23 cellular contexts compared by ENCODE assay signal in the genomic region with DNA sequence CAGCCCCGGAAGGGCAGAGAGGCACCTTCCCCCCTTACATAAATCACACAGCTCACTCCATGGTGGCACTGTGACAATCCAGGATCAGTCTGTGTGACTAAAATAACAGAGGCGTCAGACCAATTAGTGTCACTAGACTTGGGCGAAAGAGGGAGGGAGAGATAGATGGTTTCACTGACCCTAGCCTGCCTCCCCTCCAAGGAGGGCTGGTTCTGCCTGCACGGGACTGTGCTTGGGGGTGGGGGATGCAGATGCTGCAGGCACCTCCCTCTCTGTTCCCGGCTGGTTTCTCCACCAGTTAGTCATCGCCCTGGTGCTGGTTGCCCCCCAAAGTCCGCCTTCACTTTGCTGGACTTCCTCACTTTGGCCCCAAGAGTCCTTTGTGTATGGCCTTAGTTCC. TPM values are rescaled to one million over a fixed set of nuclear protein-coding genes. Genes with fewer than 3 reads are reported as not detected.
A peak's percentile ranks its signal among the peaks of the same experiment; 100 is the strongest.
DNase-seq lines count a peak whose midpoint lies in the region; ATAC-seq, FAIRE-seq and TF ChIP-seq lines count a peak whose summit lies in the region.
"Had no signal": no experiment of that assay in that cellular context is flagged by ENCODE, and none has a peak within 500 bp of the region (broad histone marks: within the 10 kb centered on the region; RNA-seq: fewer than 3 reads in every experiment).

No MANE protein-coding gene starts in this region.

- no peak for TF ChIP-seq POLR2A in K562 (conservative IDR thresholded peaks at IDR 0.05)

- H3K9me1 ChIP-seq in K562 (ENCODE audit: control insufficient read depth, insufficient read depth, low read length) = no peaks in the 10 kb centered on the region

- POLR2A ChIA-PET in K562 (lab: Yijun Ruan, JAX) = interaction anchor here (0.6 to 1.6 kb wide), 3 partner anchors 11 to 516 kb away, joined by 3 to 6 read pairs (median 4); no protein-coding TSS in a partner anchor
- POLR2A ChIA-PET in activated CD8-positive, alpha-beta T cell treated with anti-CD3 and anti-CD28 coated beads for 36 hours (lab: Charles Lee) = interaction anchor here (1.3 to 1.8 kb wide), 3 partner anchors 8 to 87 kb away, joined by 3 to 5 read pairs (median 4); no protein-coding TSS in a partner anchor

- peaks cover 76% of the 10 kb centered on the region for H3K36me3 Mint-ChIP-seq in stimulated activated effector memory CD8-positive, alpha-beta T cell treated with anti-CD3 and anti-CD28 coated beads, Interleukin-12 subunit alpha, Interleukin-12 subunit beta, amount 100 ng/mL, for 72 hours
- H3K36me3 Mint-ChIP-seq in activated CD8-positive, alpha-beta T cell treated with anti-CD3 and anti-CD28 coated beads for 36 hours (ENCODE audit: low read depth) = peaks cover 27% of the 10 kb centered on the region

- FAIRE-seq in K562 (lab: Jason Lieb, UNC) = no peak
- FAIRE-seq: A204.1 had no signal

- H3K27me3 Mint-ChIP-seq in activated CD8-positive, alpha-beta T cell treated with anti-CD3 and anti-CD28 coated beads for 36 hours = no peaks in the 10 kb centered on the region

- in situ Hi-C loops in K562 (cut with MboI) = no loop called here

- no TSS peak for BruUV-seq in K562 (replicated peaks; lab: Mats Ljungman, UMichigan)

- TF ChIP-seq EP300 in K562 (IDR thresholded peaks at IDR 0.05; ENCODE audit: low read length) = no peak

- ATAC-seq in K562 (no peak), aorta (ENCODE audit: low FRiP score) (no peak), GM21526 (IDR thresholded peaks at IDR 0.05; ENCODE audit: low FRiP score, unreplicated experiment) (no peak)
- no peak for ATAC-seq in stimulated activated effector memory CD8-positive, alpha-beta T cell treated with anti-CD3 and anti-CD28 coated beads, Interleukin-12 subunit alpha, Interleukin-12 subunit beta, amount 100 ng/mL, for 72 hours
- ATAC-seq in activated CD8-positive, alpha-beta T cell treated with anti-CD3 and anti-CD28 coated beads for 36 hours = no peak
- ATAC-seq: activated CD8-positive, alpha-beta T cell treated with anti-CD3 and anti-CD28 coated beads, Interleukin-2, amount 10 ng/mL, durations not matched to agents 7 days and 5 days; activated T-cell treated with anti-CD3 and anti-CD28 coated beads, Interleukin-2, amount 50 U/mL, for 4 hours; gastroesophageal sphincter; left lobe of liver; Panc1 had no signal

- H3K36me3 ChIP-seq in K562 (ENCODE audit: control insufficient read depth, insufficient read depth, low read length) (peaks cover 70% of the 10 kb centered on the region; the same call in 2 of the 3 replicates), right atrium auricular region (peaks cover 41% of the 10 kb centered on the region), aorta (ENCODE audit: control insufficient read depth in 1 of 2, insufficient read depth in 2 of 2, low read length in 1 of 2) (peaks cover 0 to 7% of the 10 kb centered on the region in 2 donors)

- H3K4me1 Mint-ChIP-seq in stimulated activated effector memory CD8-positive, alpha-beta T cell treated with anti-CD3 and anti-CD28 coated beads, Interleukin-12 subunit alpha, Interleukin-12 subunit beta, amount 100 ng/mL, for 72 hours = peaks cover 24% of the 10 kb centered on the region
- peaks cover 2% of the 10 kb centered on the region for H3K4me1 Mint-ChIP-seq in activated CD8-positive, alpha-beta T cell treated with anti-CD3 and anti-CD28 coated beads for 36 hours (ENCODE audit: low read depth)

- H3K4me1 ChIP-seq in K562 (replicated peaks in 1 of 2; ENCODE audit: control insufficient read depth in 2 of 2, insufficient read depth in 2 of 2, low read length in 2 of 2) (peaks cover 6 to 21% of the 10 kb centered on the region in 2 experiments; a peak in 4 of 5 replicates), right atrium auricular region (peaks cover 0 to 35% of the 10 kb centered on the region in 2 donors), aorta (ENCODE audit: control insufficient read depth in 1 of 2, insufficient read depth in 2 of 2, low read length in 2 of 2) (no peaks in the 10 kb centered on the region)
- H3K4me1 ChIP-seq: ascending aorta, gastroesophageal sphincter had no signal

- CTCF ChIA-PET in K562 (lab: Yijun Ruan, JAX; ENCODE audit: low intra/inter-chr PET ratio) = no interaction called here
- CTCF ChIA-PET in activated CD8-positive, alpha-beta T cell treated with anti-CD3 and anti-CD28 coated beads for 36 hours (lab: Charles Lee) = interaction anchor here (0.8 to 1.6 kb wide), 6 partner anchors 9 to 206 kb away, joined by 3 to 5 read pairs (median 3); no protein-coding TSS in a partner anchor

- H3K9me3 Mint-ChIP-seq in stimulated activated effector memory CD8-positive, alpha-beta T cell treated with anti-CD3 and anti-CD28 coated beads, Interleukin-12 subunit alpha, Interleukin-12 subunit beta, amount 100 ng/mL, for 72 hours = no peaks in the 10 kb centered on the region
- no peaks in the 10 kb centered on the region for H3K9me3 Mint-ChIP-seq in activated CD8-positive, alpha-beta T cell treated with anti-CD3 and anti-CD28 coated beads for 36 hours
- H3K9me3 Mint-ChIP-seq: activated naive CD4-positive, alpha-beta T cell treated with anti-CD3 and anti-CD28 coated beads for 36 hours; activated T-cell treated with anti-CD3 and anti-CD28 coated beads, Interleukin-2, amount 50 U/mL, for 4 hours; T-helper 2 cell treated with Interferon-gamma antibody and Interleukin-4, amounts not matched to agents 5 μg/mL and 100 μg/mL, for 36 hours had no signal

- H3K9ac ChIP-seq in K562 (ENCODE audit: insufficient read depth in 1 of 2, low read depth in 2 of 2, low read length in 2 of 2) = peak overlapping the region in 1 of 2 experiments; percentile 19; a peak in 1 of 4 replicates

- intact Hi-C loops in K562 (cut with micrococcal nuclease) (loop anchor here (10.0 kb wide), 1 partner anchor 457 kb away; no protein-coding TSS in a partner anchor), aorta (cut with DNase I) (loop anchor here in 1 of 2 donors (5.0 kb wide), 1 partner anchor 114 kb away; no protein-coding TSS in a partner anchor)
- intact Hi-C loops in activated CD8-positive, alpha-beta T cell treated with anti-CD3 and anti-CD28 coated beads for 36 hours (cut with micrococcal nuclease) = loop anchor here (2.0 to 10.0 kb wide), 2 partner anchors 85 to 203 kb away; no protein-coding TSS in a partner anchor

- H3K4me2 ChIP-seq in K562 (ENCODE audit: insufficient read depth, low read length) = no peak overlapping the region

- H3K4me3 Mint-ChIP-seq in stimulated activated effector memory CD8-positive, alpha-beta T cell treated with anti-CD3 and anti-CD28 coated beads, Interleukin-12 subunit alpha, Interleukin-12 subunit beta, amount 100 ng/mL, for 72 hours = no peak overlapping the region
- H3K4me3 Mint-ChIP-seq in activated CD8-positive, alpha-beta T cell treated with anti-CD3 and anti-CD28 coated beads for 36 hours = no peak overlapping the region
- H3K4me3 Mint-ChIP-seq: activated CD8-positive, alpha-beta T cell treated with anti-CD3 and anti-CD28 coated beads, Interleukin-2, amount 10 ng/mL, durations not matched to agents 7 days and 5 days; activated naive CD4-positive, alpha-beta T cell treated with anti-CD3 and anti-CD28 coated beads for 36 hours; activated T-cell treated with anti-CD3 and anti-CD28 coated beads, Interleukin-2, amount 50 U/mL, for 4 hours; T-helper 2 cell treated with Interferon-gamma antibody and Interleukin-4, amounts not matched to agents 5 μg/mL and 100 μg/mL, for 36 hours had no signal

- H3K4me3 ChIP-seq in K562 = no peak overlapping the region
- H3K4me3 ChIP-seq in right atrium auricular region = no peak overlapping the region
- H3K4me3 ChIP-seq in aorta (ENCODE audit: low read length in 2 of 2) = no peak overlapping the region
- H3K4me3 ChIP-seq: ascending aorta, esophagus squamous epithelium, gastroesophageal sphincter, SK-N-MC had no signal

- TF ChIP-seq RAD21 in K562 (CRISPR knock-in tag; conservative IDR thresholded peaks at IDR 0.05 in 1 of 2, IDR thresholded peaks at IDR 0.05 in 1 of 2) = no peak

- H3K27me3 ChIP-seq in K562 (ENCODE audit: control insufficient read depth in 2 of 2, insufficient read depth in 2 of 2, low read length in 2 of 2) (no peaks in the 10 kb centered on the region), right atrium auricular region (no peaks in the 10 kb centered on the region), aorta (ENCODE audit: control insufficient read depth in 1 of 2, insufficient read depth in 2 of 2, low read length in 1 of 2) (no peaks in the 10 kb centered on the region)
- H3K27me3 ChIP-seq: ascending aorta, esophagus squamous epithelium, gastroesophageal sphincter had no signal

- H3K27ac ChIP-seq in K562 (ENCODE audit: extremely low read depth, low read depth, low read length) (no peak overlapping the region), right atrium auricular region (peak overlapping the region; percentile 50 to 65), aorta (ENCODE audit: low read depth in 1 of 2, low read length in 2 of 2) (no peak overlapping the region)
- H3K27ac ChIP-seq: ascending aorta, esophagus squamous epithelium, gastroesophageal sphincter, SK-N-MC had no signal

- H3K27ac Mint-ChIP-seq in stimulated activated effector memory CD8-positive, alpha-beta T cell treated with anti-CD3 and anti-CD28 coated beads, Interleukin-12 subunit alpha, Interleukin-12 subunit beta, amount 100 ng/mL, for 72 hours = peak overlapping the region; percentile 87
- H3K27ac Mint-ChIP-seq in activated CD8-positive, alpha-beta T cell treated with anti-CD3 and anti-CD28 coated beads for 36 hours = no peak overlapping the region
- H3K27ac Mint-ChIP-seq: T-helper 2 cell treated with Interferon-gamma antibody and Interleukin-4, amounts not matched to agents 5 μg/mL and 100 μg/mL, for 36 hours had no signal

- peak; percentile 71 for DNase-seq in NCI-H748 (lab: John Stamatoyannopoulos, UW; ENCODE audit: unreplicated experiment)
- DNase-seq in NCI-H748 treated with DMSO at 0.1 percent for 48 hours (lab: John Stamatoyannopoulos, UW) = no peak
- no peak for DNase-seq in K562 (ENCODE audit: extremely low read depth in 1 of 4, low spot score in 3 of 4)
- DNase-seq in right atrium auricular region (ENCODE audit: low spot score) = no peak
- DNase-seq in stimulated activated effector memory CD8-positive, alpha-beta T cell treated with anti-CD3 and anti-CD28 coated beads, Interleukin-12 subunit alpha, Interleukin-12 subunit beta, amount 100 ng/mL, for 72 hours (ENCODE audit: low spot score in 2 of 2) = no peak
- DNase-seq in aorta = no peak
- DNase-seq in activated CD8-positive, alpha-beta T cell treated with anti-CD3 and anti-CD28 coated beads for 36 hours = no peak
- DNase-seq: activated CD4-positive, CD25-positive, alpha-beta regulatory T cell; activated CD8-positive, alpha-beta T cell treated with anti-CD3 and anti-CD28 coated beads, Interleukin-2, amount 10 ng/mL, durations not matched to agents 7 days and 5 days; activated naive CD4-positive, alpha-beta T cell treated with anti-CD3 and anti-CD28 coated beads for 36 hours; activated T-cell treated with anti-CD3 and anti-CD28 coated beads, Interleukin-2, amount 50 U/mL, for 4 hours; Calu3; effector CD8-positive, alpha-beta T cell; esophagus squamous epithelium; substantia nigra had no signal

- WGBS in K562 (ENCODE audit: insufficient coverage, low coverage, missing lambda C conversion rate) = 70% methylated on average over 7 of the region's 7 CpGs
- 52 to 55% methylated on average over 7 of the region's 7 CpGs for WGBS in aorta, 2 donors

- H3K9me3 ChIP-seq in K562 (replicated peaks; ENCODE audit: control insufficient read depth, insufficient read depth, low read depth, low read length) = no peaks in the 10 kb centered on the region
- H3K9me3 ChIP-seq in right atrium auricular region = no peaks in the 10 kb centered on the region
- no peaks in the 10 kb centered on the region for H3K9me3 ChIP-seq in aorta (ENCODE audit: control insufficient read depth, low read length)
- H3K9me3 ChIP-seq: ascending aorta, esophagus squamous epithelium, gastroesophageal sphincter had no signal

- H4K20me1 ChIP-seq in K562 (replicated peaks; ENCODE audit: control insufficient read depth, insufficient read depth, low read length) = peaks cover 17% of the 10 kb centered on the region; the same call in 1 of the 2 replicates

- TF ChIP-seq CTCF in K562 (IDR thresholded peaks at IDR 0.05 in 2 of 3, conservative IDR thresholded peaks at IDR 0.05 in 1 of 3; ENCODE audit: insufficient read depth in 2 of 3, low read depth in 1 of 3, low read length in 3 of 3) (no peak), right atrium auricular region (IDR thresholded peaks at IDR 0.05) (no peak)
- no peak for TF ChIP-seq CTCF in activated CD8-positive, alpha-beta T cell treated with anti-CD3 and anti-CD28 coated beads for 36 hours (IDR thresholded peaks at IDR 0.05)

- no peak overlapping the region for H2AFZ ChIP-seq in K562 (ENCODE audit: low read depth, low read length)

- no peaks in the 10 kb centered on the region for H3K79me2 ChIP-seq in K562 (ENCODE audit: control insufficient read depth, insufficient read depth, low read length)

RNA-seq across cellular contexts. Expression of a gene that starts 17.9 kb away (rescaled TPM):
- total RNA-seq in K562 (2011; cell fraction: chromatin; rRNA removed; ENCODE audit: low replicate concordance) = 2.3 and 8.0 TPM in 2 replicates
- total RNA-seq in K562 (2011; cell fraction: nucleolus; rRNA removed) = 14.3 and 16.6 TPM in 2 replicates
- 11.5 and 13.2 TPM in 2 replicates for total RNA-seq in K562 (2011; cell fraction: nucleoplasm; rRNA removed)
- total RNA-seq in K562 (2014; rRNA removed) (30.8 and 43.7 TPM in 2 replicates), K562 (2014; rRNA removed; fragmentation: Illumina TruSeq; extraction: Trizol) (28.3 and 31.8 TPM in 2 replicates), K562 (2015; rRNA removed; fragmentation: Illumina TruSeq; extraction: Trizol) (36.8 and 38.6 TPM in 2 replicates), K562 (2021) (26.0 and 26.8 TPM in 2 replicates), right atrium auricular region (10 to 100 TPM; 26.1 to 39.6 TPM), aorta (10 to 100 TPM; 11.5 to 13.9 TPM)
- polyA plus RNA-seq in K562 (2011; rRNA removed) (45.2 and 55.1 TPM in 2 replicates), K562 (2014; fragmentation: Illumina TruSeq; extraction: Trizol) (63.1 and 73.7 TPM in 2 replicates), K562 (2014; fragmentation: Nextera tagmentation; extraction: Ambion mirVana) (100 to 1,000 TPM in 1 of 2 experiments, 10 to 100 TPM in 1; 85.0 to 114 TPM), K562 (2014; rRNA removed) (40.5 and 45.9 TPM in 2 replicates), aorta (10 to 100 TPM; 15.8 to 34.1 TPM)
- polyA plus RNA-seq in K562 (2011; cell fraction: cytosol; rRNA removed) = 63.9 and 67.1 TPM in 2 replicates
- 19.8 and 25.9 TPM in 2 replicates for polyA plus RNA-seq in K562 (2011; cell fraction: nucleus; rRNA removed)
- 45.2 and 53.6 TPM in 2 replicates for polyA plus RNA-seq in K562 (2012)
- 12.1 and 13.5 TPM in 2 replicates for polyA minus RNA-seq in K562 (2011; rRNA and poly(A)+ RNA removed)
- polyA minus RNA-seq in K562 (2011; cell fraction: cytosol; rRNA and poly(A)+ RNA removed) = 12.3 and 12.8 TPM in 2 replicates
- polyA minus RNA-seq in K562 (2011; cell fraction: nucleus; rRNA and poly(A)+ RNA removed) = 3.8 and 5.9 TPM in 2 replicates
- total RNA-seq in activated CD8-positive, alpha-beta T cell treated with anti-CD3 and anti-CD28 coated beads for 36 hours = 10 to 100 TPM; 63.7 to 68.1 TPM

RNA-seq across cellular contexts. Expression of a gene that starts 48.8 kb away (rescaled TPM):
- 145 and 164 TPM in 2 replicates for total RNA-seq in K562 (2011; cell fraction: chromatin; rRNA removed; ENCODE audit: low replicate concordance)
- 88.0 and 89.7 TPM in 2 replicates for total RNA-seq in K562 (2011; cell fraction: nucleolus; rRNA removed)
- total RNA-seq in K562 (2011; cell fraction: nucleoplasm; rRNA removed) = 125 and 166 TPM in 2 replicates
- total RNA-seq in K562 (2014; rRNA removed) (43.9 and 49.9 TPM in 2 replicates), K562 (2014; rRNA removed; fragmentation: Illumina TruSeq; extraction: Trizol) (49.5 and 50.9 TPM in 2 replicates), K562 (2015; rRNA removed; fragmentation: Illumina TruSeq; extraction: Trizol) (49.4 and 50.4 TPM in 2 replicates), K562 (2021) (57.7 and 63.5 TPM in 2 replicates), right atrium auricular region (10 to 100 TPM; 20.4 to 21.1 TPM), aorta (10 to 100 TPM; 31.5 to 43.1 TPM)
- polyA plus RNA-seq in K562 (2011; rRNA removed) (42.6 and 48.8 TPM in 2 replicates), K562 (2014; fragmentation: Illumina TruSeq; extraction: Trizol) (60.3 and 61.9 TPM in 2 replicates), K562 (2014; fragmentation: Nextera tagmentation; extraction: Ambion mirVana) (1 to 10 TPM; 2.9 to 5.5 TPM), K562 (2014; rRNA removed) (55.3 and 55.9 TPM in 2 replicates), aorta (10 to 100 TPM in 1 of 2 donors, 1 to 10 TPM in 1; 7.8 to 33.8 TPM)
- 26.9 and 37.2 TPM in 2 replicates for polyA plus RNA-seq in K562 (2011; cell fraction: cytosol; rRNA removed)
- polyA plus RNA-seq in K562 (2011; cell fraction: nucleus; rRNA removed) = 178 and 187 TPM in 2 replicates
- polyA plus RNA-seq in K562 (2012) = 43.6 and 44.4 TPM in 2 replicates
- 32.4 and 38.8 TPM in 2 replicates for polyA minus RNA-seq in K562 (2011; rRNA and poly(A)+ RNA removed)
- polyA minus RNA-seq in K562 (2011; cell fraction: cytosol; rRNA and poly(A)+ RNA removed) = 14.8 and 19.9 TPM in 2 replicates
- polyA minus RNA-seq in K562 (2011; cell fraction: nucleus; rRNA and poly(A)+ RNA removed) = 21.1 and 34.2 TPM in 2 replicates
- total RNA-seq in activated CD8-positive, alpha-beta T cell treated with anti-CD3 and anti-CD28 coated beads for 36 hours = 10 to 100 TPM; 49.9 to 50.6 TPM

Comparison
In these comparisons a context has a peak if more than half of its experiments do, and no peak if none do; other contexts are left out.
1. H3K27ac ChIP-seq: peak in right atrium auricular region (2 of 2); none in K562 (single experiment) and aorta (0 of 2).